28 cellular contexts compared by ENCODE assay signal in genomic region chr2:76318848-76319247, GRCh38.
"Had no signal": no experiment of that assay in that cellular context is flagged by ENCODE, and none has a peak within 500 bp of the region (broad histone marks: within the 10 kb centered on the region; RNA-seq: fewer than 3 reads in every experiment).

No MANE protein-coding gene starts in this region.

- H3K27ac ChIP-seq: adrenal gland, body of pancreas, brain microvascular endothelial cell, breast epithelium, VCaP had no signal

- H3K27me3 ChIP-seq: adrenal gland, body of pancreas, brain microvascular endothelial cell, breast epithelium had no signal

- ATAC-seq: activated CD8-positive, alpha-beta T cell treated with anti-CD3 and anti-CD28 coated beads for 36 hours; activated naive CD4-positive, alpha-beta T cell treated with anti-CD3 and anti-CD28 coated beads, Interleukin-2, amount 50 U/mL, for 72 hours; body of pancreas had no signal

- DNase-seq: activated B cell treated with CpG ODN at 0.5 μM for 24 hours; activated CD4-positive, alpha-beta memory T cell treated with anti-CD3 and anti-CD28 coated beads for 36 hours; activated CD4-positive, alpha-beta T cell treated with anti-CD3 and anti-CD28 coated beads for 4 hours; activated CD4-positive, alpha-beta T cell treated with anti-CD3 and anti-CD28 coated beads, Interleukin-2, amount 10 ng/mL, durations not matched to agents 24 days and 14 days; activated CD4-positive, alpha-beta T cell treated with anti-CD3 and anti-CD28 coated beads, Interleukin-2, amount 50 U/mL, for 1 hour; activated CD4-positive, alpha-beta T cell treated with anti-CD3 and anti-CD28 coated beads, Interleukin-2, amount 50 U/mL, for 4 hours; activated CD4-positive, CD25-positive, alpha-beta regulatory T cell treated with anti-CD3 and anti-CD28 coated beads, Interleukin-2, amount 50 U/mL, for 72 hours; activated CD8-positive, alpha-beta memory T cell treated with anti-CD3 and anti-CD28 coated beads, Interleukin-2, amount 50 U/mL, for 48 hours; activated CD8-positive, alpha-beta T cell treated with anti-CD3 and anti-CD28 coated beads for 36 hours; activated effector memory CD4-positive, alpha-beta T cell treated with Interleukin-2 at 50 U/mL for 16 hours; activated gamma-delta T cell; activated naive CD4-positive, alpha-beta T cell treated with anti-CD3 and anti-CD28 coated beads, Interleukin-2, amount 50 U/mL, for 16 hours; activated naive CD4-positive, alpha-beta T cell treated with Interleukin-2 at 50 U/mL for 16 hours; activated naive CD8-positive, alpha-beta T cell treated with anti-CD3 and anti-CD28 coated beads for 36 hours; activated T-cell treated with anti-CD3 and anti-CD28 coated beads, Interleukin-2, amount 50 U/mL, for 24 hours; activated T-cell treated with anti-CD3 and anti-CD28 coated beads, Interleukin-2, amount 50 U/mL, for 48 hours; adrenal gland; amniotic stem cell; aorta; body of pancreas; brain microvascular endothelial cell; central memory CD4-positive, alpha-beta T cell; T-helper 1 cell; T-helper 2 cell; T-helper 9 cell had no signal

- H3K4me3 ChIP-seq: adrenal gland, body of pancreas, breast epithelium had no signal

- H3K9me3 ChIP-seq: body of pancreas, breast epithelium had no signal

- H3K4me1 ChIP-seq: adrenal gland, body of pancreas, breast epithelium had no signal

- H3K36me3 ChIP-seq: adrenal gland, brain microvascular endothelial cell, breast epithelium had no signal
